Comparison of ENCODE assay signal across 15 cellular contexts in genomic region chr19:35474594-35474993, GRCh38. TPM values are rescaled to one million over a fixed set of nuclear protein-coding genes. Genes with fewer than 3 reads are reported as not detected.
"Had no signal": no experiment of that assay in that cellular context is flagged by ENCODE, and none has a peak within 500 bp of the region (broad histone marks: within the 10 kb centered on the region; RNA-seq: fewer than 3 reads in every experiment).

No MANE protein-coding gene starts in this region.

RNA-seq across cellular contexts. Expression of gene KRTDAP, which starts 15.7 kb away (rescaled TPM):
- total RNA-seq: activated B cell treated with CpG ODN at 0.5 μM for 24 hours; activated CD4-positive, alpha-beta memory T cell treated with anti-CD3 and anti-CD28 coated beads for 36 hours; activated CD4-positive, alpha-beta memory T cell treated with anti-CD3 and anti-CD28 coated beads, Interleukin-2, amount 10 ng/mL, durations not matched to agents 7 days and 5 days; activated CD4-positive, alpha-beta T cell treated with anti-CD3 and anti-CD28 coated beads for 36 hours; activated CD4-positive, alpha-beta T cell treated with anti-CD3 and anti-CD28 coated beads, Interleukin-2, amount 10 ng/mL, durations not matched to agents 24 days and 14 days; activated CD4-positive, alpha-beta T cell treated with anti-CD3 and anti-CD28 coated beads, Interleukin-2, amount 10 ng/mL, durations not matched to agents 7 days and 5 days; activated CD8-positive, alpha-beta memory T cell treated with anti-CD3 and anti-CD28 coated beads for 36 hours; activated CD8-positive, alpha-beta memory T cell treated with anti-CD3 and anti-CD28 coated beads, Interleukin-2, amount 10 ng/mL, durations not matched to agents 7 days and 5 days; activated CD8-positive, alpha-beta T cell treated with anti-CD3 and anti-CD28 coated beads for 36 hours; activated CD8-positive, alpha-beta T cell treated with anti-CD3 and anti-CD28 coated beads, Interleukin-2, amount 10 ng/mL, durations not matched to agents 7 days and 5 days; T-cell; T-helper 1 cell treated with Interleukin-12 subunit alpha and Interleukin-12 subunit beta and Interleukin-4 antibody, amounts not matched to agents 30 ng/mL and 1 ng/mL, for 36 hours; T-helper 17 cell; T-helper 2 cell treated with Interferon-gamma antibody and Interleukin-4, amounts not matched to agents 100 ng/mL and 5 ng/mL, for 36 hours had no signal

RNA-seq across cellular contexts. Expression of gene FFAR2, which starts 26.5 kb away (rescaled TPM):
- total RNA-seq: activated B cell treated with CpG ODN at 0.5 μM for 24 hours; activated CD4-positive, alpha-beta memory T cell treated with anti-CD3 and anti-CD28 coated beads for 36 hours; activated CD4-positive, alpha-beta memory T cell treated with anti-CD3 and anti-CD28 coated beads, Interleukin-2, amount 10 ng/mL, durations not matched to agents 7 days and 5 days; activated CD4-positive, alpha-beta T cell treated with anti-CD3 and anti-CD28 coated beads for 36 hours; activated CD4-positive, alpha-beta T cell treated with anti-CD3 and anti-CD28 coated beads, Interleukin-2, amount 10 ng/mL, durations not matched to agents 24 days and 14 days; activated CD4-positive, alpha-beta T cell treated with anti-CD3 and anti-CD28 coated beads, Interleukin-2, amount 10 ng/mL, durations not matched to agents 7 days and 5 days; activated CD8-positive, alpha-beta memory T cell treated with anti-CD3 and anti-CD28 coated beads for 36 hours; activated CD8-positive, alpha-beta memory T cell treated with anti-CD3 and anti-CD28 coated beads, Interleukin-2, amount 10 ng/mL, durations not matched to agents 7 days and 5 days; activated CD8-positive, alpha-beta T cell treated with anti-CD3 and anti-CD28 coated beads for 36 hours; activated CD8-positive, alpha-beta T cell treated with anti-CD3 and anti-CD28 coated beads, Interleukin-2, amount 10 ng/mL, durations not matched to agents 7 days and 5 days; T-cell; T-helper 1 cell treated with Interleukin-12 subunit alpha and Interleukin-12 subunit beta and Interleukin-4 antibody, amounts not matched to agents 30 ng/mL and 1 ng/mL, for 36 hours; T-helper 2 cell treated with Interferon-gamma antibody and Interleukin-4, amounts not matched to agents 100 ng/mL and 5 ng/mL, for 36 hours; WTC11 had no signal

RNA-seq across cellular contexts. Expression of gene DMKN, which starts 38.9 kb away (rescaled TPM):
- total RNA-seq: activated CD4-positive, alpha-beta memory T cell treated with anti-CD3 and anti-CD28 coated beads, Interleukin-2, amount 10 ng/mL, durations not matched to agents 7 days and 5 days; activated CD4-positive, alpha-beta T cell treated with anti-CD3 and anti-CD28 coated beads, Interleukin-2, amount 10 ng/mL, durations not matched to agents 24 days and 14 days; activated CD4-positive, alpha-beta T cell treated with anti-CD3 and anti-CD28 coated beads, Interleukin-2, amount 10 ng/mL, durations not matched to agents 7 days and 5 days; activated CD8-positive, alpha-beta memory T cell treated with anti-CD3 and anti-CD28 coated beads, Interleukin-2, amount 10 ng/mL, durations not matched to agents 7 days and 5 days; activated CD8-positive, alpha-beta T cell treated with anti-CD3 and anti-CD28 coated beads, Interleukin-2, amount 10 ng/mL, durations not matched to agents 7 days and 5 days; T-helper 1 cell treated with Interleukin-12 subunit alpha and Interleukin-12 subunit beta and Interleukin-4 antibody, amounts not matched to agents 30 ng/mL and 1 ng/mL, for 36 hours; T-helper 17 cell; T-helper 2 cell treated with Interferon-gamma antibody and Interleukin-4, amounts not matched to agents 100 ng/mL and 5 ng/mL, for 36 hours had no signal

RNA-seq across cellular contexts. Expression of gene SBSN, which starts 53.5 kb away (rescaled TPM):
- total RNA-seq: activated B cell treated with CpG ODN at 0.5 μM for 24 hours; activated CD4-positive, alpha-beta memory T cell treated with anti-CD3 and anti-CD28 coated beads, Interleukin-2, amount 10 ng/mL, durations not matched to agents 7 days and 5 days; activated CD4-positive, alpha-beta T cell treated with anti-CD3 and anti-CD28 coated beads for 36 hours; activated CD4-positive, alpha-beta T cell treated with anti-CD3 and anti-CD28 coated beads, Interleukin-2, amount 10 ng/mL, durations not matched to agents 24 days and 14 days; activated CD4-positive, alpha-beta T cell treated with anti-CD3 and anti-CD28 coated beads, Interleukin-2, amount 10 ng/mL, durations not matched to agents 7 days and 5 days; activated CD8-positive, alpha-beta memory T cell treated with anti-CD3 and anti-CD28 coated beads for 36 hours; activated CD8-positive, alpha-beta memory T cell treated with anti-CD3 and anti-CD28 coated beads, Interleukin-2, amount 10 ng/mL, durations not matched to agents 7 days and 5 days; activated CD8-positive, alpha-beta T cell treated with anti-CD3 and anti-CD28 coated beads for 36 hours; activated CD8-positive, alpha-beta T cell treated with anti-CD3 and anti-CD28 coated beads, Interleukin-2, amount 10 ng/mL, durations not matched to agents 7 days and 5 days; T-helper 1 cell treated with Interleukin-12 subunit alpha and Interleukin-12 subunit beta and Interleukin-4 antibody, amounts not matched to agents 30 ng/mL and 1 ng/mL, for 36 hours; T-helper 17 cell; T-helper 2 cell treated with Interferon-gamma antibody and Interleukin-4, amounts not matched to agents 100 ng/mL and 5 ng/mL, for 36 hours had no signal

RNA-seq across cellular contexts. Expression of gene GAPDHS, which starts 58.7 kb away (rescaled TPM):
- total RNA-seq: activated B cell treated with CpG ODN at 0.5 μM for 24 hours; activated CD4-positive, alpha-beta memory T cell treated with anti-CD3 and anti-CD28 coated beads for 36 hours; activated CD4-positive, alpha-beta memory T cell treated with anti-CD3 and anti-CD28 coated beads, Interleukin-2, amount 10 ng/mL, durations not matched to agents 7 days and 5 days; activated CD4-positive, alpha-beta T cell treated with anti-CD3 and anti-CD28 coated beads for 36 hours; activated CD4-positive, alpha-beta T cell treated with anti-CD3 and anti-CD28 coated beads, Interleukin-2, amount 10 ng/mL, durations not matched to agents 24 days and 14 days; activated CD4-positive, alpha-beta T cell treated with anti-CD3 and anti-CD28 coated beads, Interleukin-2, amount 10 ng/mL, durations not matched to agents 7 days and 5 days; activated CD8-positive, alpha-beta memory T cell treated with anti-CD3 and anti-CD28 coated beads for 36 hours; activated CD8-positive, alpha-beta memory T cell treated with anti-CD3 and anti-CD28 coated beads, Interleukin-2, amount 10 ng/mL, durations not matched to agents 7 days and 5 days; activated CD8-positive, alpha-beta T cell treated with anti-CD3 and anti-CD28 coated beads for 36 hours; activated CD8-positive, alpha-beta T cell treated with anti-CD3 and anti-CD28 coated beads, Interleukin-2, amount 10 ng/mL, durations not matched to agents 7 days and 5 days; T-cell; T-helper 1 cell treated with Interleukin-12 subunit alpha and Interleukin-12 subunit beta and Interleukin-4 antibody, amounts not matched to agents 30 ng/mL and 1 ng/mL, for 36 hours; T-helper 17 cell; T-helper 2 cell treated with Interferon-gamma antibody and Interleukin-4, amounts not matched to agents 100 ng/mL and 5 ng/mL, for 36 hours had no signal
